Comparison of ENCODE assay signal across 15 cellular contexts in genomic region chr17:77843878-77844260, GRCh38.
DNase-seq lines count a peak whose midpoint lies in the region; ATAC-seq and TF ChIP-seq lines count a peak whose summit lies in the region.
"Had no signal": no experiment of that assay in that cellular context is flagged by ENCODE, and none has a peak within 500 bp of the region (broad histone marks: within the 10 kb centered on the region; RNA-seq: fewer than 3 reads in every experiment).

No MANE protein-coding gene starts in this region.

- no peak for TF ChIP-seq CTCF in natural killer cell (IDR thresholded peaks at IDR 0.05)

- DNase-seq in T-helper 2 cell treated with Interferon-gamma antibody and Interleukin-4, amounts not matched to agents 5 μg/mL and 100 μg/mL, for 36 hours (ENCODE audit: low spot score) = no peak
- DNase-seq in T-helper 2 cell (no peak), natural killer cell (no peak), NCI-H524 (lab: John Stamatoyannopoulos, UW) (no peak), NCI-H2107 treated with DMSO at 0.1 percent for 48 hours (lab: John Stamatoyannopoulos, UW; ENCODE audit: unreplicated experiment) (no peak)
- DNase-seq: 8988T, endodermal cell, NCI-H1092, NCI-H2171 treated with DMSO at 0.1 percent for 48 hours, transverse colon had no signal

- H3K27ac Mint-ChIP-seq in T-helper 2 cell treated with Interferon-gamma antibody and Interleukin-4, amounts not matched to agents 5 μg/mL and 100 μg/mL, for 36 hours = peak overlapping the region; percentile 87
- H3K27ac Mint-ChIP-seq in IgD-negative memory B cell (peak overlapping the region; percentile 39 to 57 (median 39)), natural killer cell (peak overlapping the region; percentile 84 to 96)
- H3K27ac Mint-ChIP-seq in activated T-helper 17 cell treated with anti-CD3 and anti-CD28 coated beads, Interleukin-2, amount 50 U/mL, for 72 hours = peak overlapping the region; percentile 86
- H3K27ac Mint-ChIP-seq: endodermal cell had no signal

- peak overlapping the region; percentile 44 for H3K4me3 Mint-ChIP-seq in T-helper 2 cell treated with Interferon-gamma antibody and Interleukin-4, amounts not matched to agents 5 μg/mL and 100 μg/mL, for 36 hours
- H3K4me3 Mint-ChIP-seq in IgD-negative memory B cell (peak overlapping the region in 2 of 4 donors; percentile 6 to 45), natural killer cell (peak overlapping the region; percentile 89)
- H3K4me3 Mint-ChIP-seq in activated T-helper 17 cell treated with anti-CD3 and anti-CD28 coated beads, Interleukin-2, amount 50 U/mL, for 72 hours = peak overlapping the region; percentile 70
- H3K4me3 Mint-ChIP-seq: endodermal cell had no signal

- intact Hi-C loops in natural killer cell (cut with micrococcal nuclease) = loop anchor here (1.0 to 2.0 kb wide), 3 partner anchors 10 to 59 kb away; no protein-coding TSS in a partner anchor

- H3K27me3 Mint-ChIP-seq in T-helper 2 cell treated with Interferon-gamma antibody and Interleukin-4, amounts not matched to agents 5 μg/mL and 100 μg/mL, for 36 hours (ENCODE audit: low read depth) = no peaks in the 10 kb centered on the region
- H3K27me3 Mint-ChIP-seq in IgD-negative memory B cell (peaks cover 69% of the 10 kb centered on the region), natural killer cell (ENCODE audit: low read depth in 2 of 2) (peaks cover 0 to 8% of the 10 kb centered on the region in 2 donors)
- H3K27me3 Mint-ChIP-seq in activated T-helper 17 cell treated with anti-CD3 and anti-CD28 coated beads, Interleukin-2, amount 50 U/mL, for 72 hours = no peaks in the 10 kb centered on the region

- ATAC-seq in activated T-helper 17 cell treated with anti-CD3 and anti-CD28 coated beads, Interleukin-2, amount 50 U/mL, for 72 hours (replicated peaks) = no peak
- ATAC-seq in natural killer cell (peak in 2 of 3 donors; percentile 14 to 29), GM18498 (IDR thresholded peaks at IDR 0.05; ENCODE audit: unreplicated experiment) (no peak)
- ATAC-seq: left cardiac atrium, Right ventricle myocardium inferior had no signal

- H3K36me3 Mint-ChIP-seq in T-helper 2 cell treated with Interferon-gamma antibody and Interleukin-4, amounts not matched to agents 5 μg/mL and 100 μg/mL, for 36 hours (ENCODE audit: low read depth) = no peaks in the 10 kb centered on the region
- H3K36me3 Mint-ChIP-seq in IgD-negative memory B cell = no peaks in the 10 kb centered on the region
- H3K36me3 Mint-ChIP-seq in activated T-helper 17 cell treated with anti-CD3 and anti-CD28 coated beads, Interleukin-2, amount 50 U/mL, for 72 hours (ENCODE audit: low read depth) = no peaks in the 10 kb centered on the region
- no peaks in the 10 kb centered on the region for H3K36me3 Mint-ChIP-seq in natural killer cell

- no peaks in the 10 kb centered on the region for H3K9me3 Mint-ChIP-seq in T-helper 2 cell treated with Interferon-gamma antibody and Interleukin-4, amounts not matched to agents 5 μg/mL and 100 μg/mL, for 36 hours
- H3K9me3 Mint-ChIP-seq in IgD-negative memory B cell (no peaks in the 10 kb centered on the region), natural killer cell (no peaks in the 10 kb centered on the region)
- H3K9me3 Mint-ChIP-seq in activated T-helper 17 cell treated with anti-CD3 and anti-CD28 coated beads, Interleukin-2, amount 50 U/mL, for 72 hours = no peaks in the 10 kb centered on the region
- H3K9me3 Mint-ChIP-seq: endodermal cell had no signal

- H3K4me1 Mint-ChIP-seq in T-helper 2 cell treated with Interferon-gamma antibody and Interleukin-4, amounts not matched to agents 5 μg/mL and 100 μg/mL, for 36 hours (ENCODE audit: low read depth) = peaks cover 37% of the 10 kb centered on the region
- peaks cover 20 to 38% (median 21%) of the 10 kb centered on the region in 3 donors for H3K4me1 Mint-ChIP-seq in IgD-negative memory B cell
- peaks cover 24% of the 10 kb centered on the region for H3K4me1 Mint-ChIP-seq in activated T-helper 17 cell treated with anti-CD3 and anti-CD28 coated beads, Interleukin-2, amount 50 U/mL, for 72 hours
- H3K4me1 Mint-ChIP-seq in natural killer cell = peaks cover 62 to 66% of the 10 kb centered on the region in 2 donors

Comparison
In these comparisons a context has a peak if more than half of its experiments do, and no peak if none do; other contexts are left out.
1. H3K27ac Mint-ChIP-seq: peak in every context shown above with its lines; median percentile 90 in natural killer cell; 87 in T-helper 2 cell treated with Interferon-gamma antibody and Interleukin-4, amounts not matched to agents 5 μg/mL and 100 μg/mL, for 36 hours; 86 in activated T-helper 17 cell treated with anti-CD3 and anti-CD28 coated beads, Interleukin-2, amount 50 U/mL, for 72 hours; 39 in IgD-negative memory B cell.
2. ATAC-seq: peak in natural killer cell (2 of 3); none in activated T-helper 17 cell treated with anti-CD3 and anti-CD28 coated beads, Interleukin-2, amount 50 U/mL, for 72 hours (single experiment) and GM18498 (single experiment).